9 cellular contexts compared by ENCODE assay signal in the genomic region with DNA sequence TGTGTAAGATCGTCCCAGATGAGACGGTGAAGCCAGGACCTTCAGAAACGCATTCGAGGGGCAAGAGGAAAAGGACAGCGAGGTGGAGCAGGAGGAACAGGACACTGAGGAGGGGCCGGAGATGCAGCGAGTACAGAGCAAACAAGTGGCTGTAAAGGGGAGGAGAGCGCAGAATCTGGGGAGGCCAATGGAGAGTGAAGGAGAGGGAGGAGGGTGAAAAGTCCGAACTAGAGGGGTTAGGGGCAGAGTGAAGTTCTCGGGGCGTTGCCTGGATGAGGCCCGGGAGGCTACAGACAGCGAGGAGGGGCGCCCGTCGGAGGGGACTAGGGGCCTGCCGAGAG. TPM values are rescaled to one million over a fixed set of nuclear protein-coding genes. Genes with fewer than 3 reads are reported as not detected.
DNase-seq lines count a peak whose midpoint lies in the region; ATAC-seq, FAIRE-seq and TF ChIP-seq lines count a peak whose summit lies in the region.
"Had no signal": no experiment of that assay in that cellular context is flagged by ENCODE, and none has a peak within 500 bp of the region (broad histone marks: within the 10 kb centered on the region; RNA-seq: fewer than 3 reads in every experiment).

No MANE protein-coding gene starts in this region.

- in situ Hi-C loops in astrocyte of the spinal cord (cut with HindIII; ENCODE audit: low sequenced_read_pairs), result no loop called here

- TF ChIP-seq POLR2A in GM12892 (IDR thresholded peaks at IDR 0.05; ENCODE audit: low read depth, low read length), result no peak

- no peaks in the 10 kb centered on the region for H3K9me3 ChIP-seq in lower lobe of right lung

- DNase-seq in HFFc6 (no peak), astrocyte of the spinal cord (ENCODE audit: low read depth, low spot score) (no peak), lower lobe of right lung (no peak), GM12892 (ENCODE audit: insufficient read length) (no peak), COLO668 (lab: John Stamatoyannopoulos, UW; ENCODE audit: unreplicated experiment) (no peak)

- TF ChIP-seq CTCF in 22Rv1 (IDR thresholded peaks at IDR 0.05) (no peak), HFFc6 (IDR thresholded peaks at IDR 0.05) (no peak), astrocyte of the spinal cord (IDR thresholded peaks at IDR 0.05; ENCODE audit: low read depth, low read length) (no peak), lower lobe of right lung (IDR thresholded peaks at IDR 0.05) (no peak)

- H3K9me3 Mint-ChIP-seq in HFFc6, result no peaks in the 10 kb centered on the region

- H3K4me3 Mint-ChIP-seq in HFFc6, result peak overlapping the region; percentile 47

- ATAC-seq in lower lobe of right lung, result no peak
- no peak for ATAC-seq in HG02610 (IDR thresholded peaks at IDR 0.05; ENCODE audit: unreplicated experiment)
- ATAC-seq in HG02642 (IDR thresholded peaks at IDR 0.05; ENCODE audit: poor library complexity, unreplicated experiment), result no peak

- H3K36me3 ChIP-seq in lower lobe of right lung, result no peaks in the 10 kb centered on the region

- H3K27me3 ChIP-seq in lower lobe of right lung (ENCODE audit: low read depth), result no peaks in the 10 kb centered on the region

- peaks cover 11% of the 10 kb centered on the region for H3K27me3 Mint-ChIP-seq in HFFc6 (ENCODE audit: insufficient read depth)

- H3K4me3 ChIP-seq in astrocyte of the spinal cord (ENCODE audit: low read depth, low read length) (peak overlapping the region; percentile 47), lower lobe of right lung (peak overlapping the region; percentile 76)

- H3K27ac ChIP-seq in 22Rv1, result peak overlapping the region; percentile 80
- H3K27ac ChIP-seq in lower lobe of right lung, result peak overlapping the region; percentile 56

- FAIRE-seq in GM12892 (lab: Jason Lieb, UNC), result no peak

- H3K36me3 Mint-ChIP-seq in HFFc6 (ENCODE audit: low read depth), result no peaks in the 10 kb centered on the region

- intact Hi-C loops in lower lobe of right lung (cut with DNase I), result no loop called here

- H3K27ac Mint-ChIP-seq in HFFc6, result no peak overlapping the region

- peaks cover 20% of the 10 kb centered on the region for H3K4me1 ChIP-seq in lower lobe of right lung

- H3K4me1 Mint-ChIP-seq in HFFc6 (ENCODE audit: low read depth), result peaks cover 9% of the 10 kb centered on the region

RNA-seq across cellular contexts. Expression of a gene that starts 8.8 kb away (rescaled TPM):
- 10 to 100 TPM; 34.9 to 42.2 (median 39.4) TPM for total RNA-seq in HFFc6 (2021; fragmentation: NEBNext Ultra II Directional; extraction: Animal tissue kit (Norgen Biotek cat#: 25700))
- total RNA-seq in lower lobe of right lung, result 38.1 TPM
- 25.0 TPM for polyA plus RNA-seq in GM12892 (2012; ENCODE audit: missing spikeins)

RNA-seq across cellular contexts. Expression of a gene that starts 14.9 kb away (rescaled TPM):
- total RNA-seq in HFFc6 (2021; fragmentation: NEBNext Ultra II Directional; extraction: Animal tissue kit (Norgen Biotek cat#: 25700)), result 10 to 100 TPM; 49.1 to 63.5 (median 55.6) TPM
- total RNA-seq in lower lobe of right lung, result 36.1 TPM
- polyA plus RNA-seq in GM12892 (2012; ENCODE audit: missing spikeins), result 23.3 TPM

RNA-seq across cellular contexts. Expression of a gene that starts 24.4 kb away (rescaled TPM):
- under 1 TPM; 0.16 to 0.33 (median 0.23) TPM for total RNA-seq in HFFc6 (2021; fragmentation: NEBNext Ultra II Directional; extraction: Animal tissue kit (Norgen Biotek cat#: 25700))
- total RNA-seq in lower lobe of right lung, result 0.41 TPM
- polyA plus RNA-seq in GM12892 (2012; ENCODE audit: missing spikeins), result not detected
- total RNA-seq: G401 had no signal

RNA-seq across cellular contexts. Expression of a gene that starts 27.2 kb away (rescaled TPM):
- total RNA-seq in HFFc6 (2021; fragmentation: NEBNext Ultra II Directional; extraction: Animal tissue kit (Norgen Biotek cat#: 25700)), result 10 to 100 TPM; 18.6 to 29.5 (median 20.0) TPM
- 13.1 TPM for total RNA-seq in lower lobe of right lung
- 5.6 TPM for polyA plus RNA-seq in GM12892 (2012; ENCODE audit: missing spikeins)
